ENCODE assay signal across 18 cellular contexts in genomic region chr5:82340799-82341198, GRCh38.
"Had no signal": no experiment of that assay in that cellular context is flagged by ENCODE, and none has a peak within 500 bp of the region (broad histone marks: within the 10 kb centered on the region; RNA-seq: fewer than 3 reads in every experiment).

No MANE protein-coding gene starts in this region.

- H3K36me3 ChIP-seq: heart left ventricle, neutrophil, sigmoid colon, stomach, thoracic aorta had no signal

- H3K4me1 ChIP-seq: stomach had no signal

- H3K27me3 ChIP-seq: heart left ventricle, neutrophil, sigmoid colon, stomach had no signal

- H3K9me3 Mint-ChIP-seq: naive B cell, nephron progenitor cell had no signal

- H3K27ac ChIP-seq: neutrophil, sigmoid colon, stomach had no signal

- H3K9me3 ChIP-seq: heart left ventricle, neutrophil, sigmoid colon, stomach, thoracic aorta had no signal

- H3K36me3 Mint-ChIP-seq: naive B cell had no signal

- H3K4me3 Mint-ChIP-seq: naive B cell, nephron progenitor cell had no signal

- H3K4me3 ChIP-seq: heart left ventricle, sigmoid colon, skin epidermis, stomach, thoracic aorta had no signal

- H3K4me1 Mint-ChIP-seq: naive B cell had no signal

- DNase-seq: effector memory CD4-positive, alpha-beta T cell; heart left ventricle; hippocampal formation; left colon; mesendoderm; naive B cell; nephron progenitor cell; sigmoid colon; stimulated activated CD4-positive, alpha-beta T cell treated with anti-CD3 and anti-CD28 coated beads, Interleukin-2, amount 100 ng/mL, for 24 hours; stimulated activated CD4-positive, alpha-beta T cell treated with anti-CD3 and anti-CD28 coated beads, Interleukin-4, amount 100 ng/mL, for 4 hours; stimulated activated naive CD4-positive, alpha-beta T cell; stomach; substantia nigra; trophoblast cell had no signal

- ATAC-seq: esophagus mucosa, heart left ventricle, left colon had no signal

- H3K27ac Mint-ChIP-seq: naive B cell, nephron progenitor cell had no signal
